Comparison of ENCODE assay signal across 10 cellular contexts in the genomic region with DNA sequence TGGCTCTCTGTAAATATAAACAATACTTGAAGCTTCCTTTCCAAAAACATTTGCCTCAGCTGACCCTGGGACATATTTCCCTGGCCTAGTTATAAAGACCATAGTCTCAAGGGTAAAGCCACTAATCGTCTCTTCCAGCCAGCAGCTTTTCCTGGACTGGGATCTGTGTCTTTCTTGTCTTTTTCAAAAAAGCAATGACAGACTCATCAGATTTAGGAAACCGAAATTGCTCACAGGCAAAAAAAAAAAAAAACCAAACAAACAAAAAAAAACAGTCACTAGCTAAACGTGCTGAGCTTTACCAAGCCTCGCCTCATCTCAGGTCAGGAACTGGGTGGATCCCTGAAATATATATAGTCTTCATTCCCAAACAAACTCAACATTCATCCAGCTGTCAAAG. TPM values are rescaled to one million over a fixed set of nuclear protein-coding genes. Genes with fewer than 3 reads are reported as not detected.
A peak's percentile ranks its signal among the peaks of the same experiment; 100 is the strongest.
DNase-seq lines count a peak whose midpoint lies in the region; ATAC-seq lines count a peak whose summit lies in the region.
"Had no signal": no experiment of that assay in that cellular context is flagged by ENCODE, and none has a peak within 500 bp of the region (broad histone marks: within the 10 kb centered on the region; RNA-seq: fewer than 3 reads in every experiment).

No MANE protein-coding gene starts in this region.

- peak overlapping the region; percentile 35 for H3K4me3 ChIP-seq in CD4-positive, CD25-positive, alpha-beta regulatory T cell (ENCODE audit: low read depth, low read length)
- no peak overlapping the region for H3K4me3 ChIP-seq in SJCRH30

- peak overlapping the region; percentile 1 to 60 (median 30) for H3K4me3 Mint-ChIP-seq in CD4-positive, CD25-positive, alpha-beta regulatory T cell
- peak overlapping the region; percentile 40 for H3K4me3 Mint-ChIP-seq in natural killer cell treated with Interleukin-12 subunit alpha and Interleukin-12 subunit beta and Interleukin-15 and Interleukin-18, amount 100 ng/mL, for 72 hours

- no peak for ATAC-seq in CD4-positive, CD25-positive, alpha-beta regulatory T cell (ENCODE audit: low read depth in 2 of 2)
- ATAC-seq in esophagus mucosa, result peak; percentile 40
- no peak for ATAC-seq in natural killer cell treated with Interleukin-12 subunit alpha and Interleukin-12 subunit beta and Interleukin-15 and Interleukin-18, amount 100 ng/mL, for 72 hours
- no peak for ATAC-seq in GM21528 (IDR thresholded peaks at IDR 0.05; ENCODE audit: low FRiP score, unreplicated experiment)
- no peak for ATAC-seq in HG03095 (IDR thresholded peaks at IDR 0.05; ENCODE audit: unreplicated experiment)

- in situ Hi-C loops in G401 (cut with HindIII; ENCODE audit: low sequenced_read_pairs), result no loop called here

- H3K9me3 ChIP-seq in CD4-positive, CD25-positive, alpha-beta regulatory T cell (ENCODE audit: control insufficient read depth in 2 of 2, low read length in 2 of 2), result no peaks in the 10 kb centered on the region
- no peaks in the 10 kb centered on the region for H3K9me3 ChIP-seq in SJCRH30 (replicated peaks)

- no peaks in the 10 kb centered on the region for H3K27me3 ChIP-seq in CD4-positive, CD25-positive, alpha-beta regulatory T cell (ENCODE audit: control insufficient read depth, insufficient read depth, low read length)
- no peaks in the 10 kb centered on the region for H3K27me3 ChIP-seq in SJCRH30

- H3K36me3 ChIP-seq in CD4-positive, CD25-positive, alpha-beta regulatory T cell (ENCODE audit: control insufficient read depth, insufficient read depth, low read length), result peaks cover 88% of the 10 kb centered on the region
- no peaks in the 10 kb centered on the region for H3K36me3 ChIP-seq in SJCRH30

- peaks cover 26 to 58% (median 42%) of the 10 kb centered on the region in 4 donors for H3K4me1 Mint-ChIP-seq in CD4-positive, CD25-positive, alpha-beta regulatory T cell
- H3K4me1 Mint-ChIP-seq in natural killer cell treated with Interleukin-12 subunit alpha and Interleukin-12 subunit beta and Interleukin-15 and Interleukin-18, amount 100 ng/mL, for 72 hours (ENCODE audit: low read depth in 2 of 2), result peaks cover 23 to 34% of the 10 kb centered on the region in 2 donors

- H3K27me3 Mint-ChIP-seq in CD4-positive, CD25-positive, alpha-beta regulatory T cell, result no peaks in the 10 kb centered on the region
- no peaks in the 10 kb centered on the region for H3K27me3 Mint-ChIP-seq in natural killer cell treated with Interleukin-12 subunit alpha and Interleukin-12 subunit beta and Interleukin-15 and Interleukin-18, amount 100 ng/mL, for 72 hours

- peaks cover 20% of the 10 kb centered on the region for H3K4me1 ChIP-seq in CD4-positive, CD25-positive, alpha-beta regulatory T cell (ENCODE audit: control insufficient read depth, insufficient read depth, low read length, poor library complexity, severe bottlenecking)
- H3K4me1 ChIP-seq in SJCRH30, result peaks cover 19% of the 10 kb centered on the region

- H3K9me3 Mint-ChIP-seq in CD4-positive, CD25-positive, alpha-beta regulatory T cell, result no peaks in the 10 kb centered on the region
- H3K9me3 Mint-ChIP-seq in natural killer cell treated with Interleukin-12 subunit alpha and Interleukin-12 subunit beta and Interleukin-15 and Interleukin-18, amount 100 ng/mL, for 72 hours, result no peaks in the 10 kb centered on the region

- peak overlapping the region; percentile 51 for H3K27ac ChIP-seq in CD4-positive, CD25-positive, alpha-beta regulatory T cell (ENCODE audit: insufficient read depth, low read length, poor library complexity, severe bottlenecking)
- no peak overlapping the region for H3K27ac ChIP-seq in SJCRH30

- peak overlapping the region; percentile 84 to 91 (median 89) for H3K27ac Mint-ChIP-seq in CD4-positive, CD25-positive, alpha-beta regulatory T cell
- peak overlapping the region; percentile 93 to 95 for H3K27ac Mint-ChIP-seq in natural killer cell treated with Interleukin-12 subunit alpha and Interleukin-12 subunit beta and Interleukin-15 and Interleukin-18, amount 100 ng/mL, for 72 hours

- peaks cover 53% of the 10 kb centered on the region for H3K36me3 Mint-ChIP-seq in CD4-positive, CD25-positive, alpha-beta regulatory T cell
- peaks cover 4% of the 10 kb centered on the region for H3K36me3 Mint-ChIP-seq in natural killer cell treated with Interleukin-12 subunit alpha and Interleukin-12 subunit beta and Interleukin-15 and Interleukin-18, amount 100 ng/mL, for 72 hours

- no peak for DNase-seq in CD4-positive, CD25-positive, alpha-beta regulatory T cell
- DNase-seq in RPMI7951 (ENCODE audit: low read depth), result peak; percentile 75
- no peak for DNase-seq in natural killer cell treated with Interleukin-12 subunit alpha and Interleukin-12 subunit beta and Interleukin-15 and Interleukin-18, amount 100 ng/mL, for 72 hours (ENCODE audit: low spot score)
- no peak for DNase-seq in G401 (ENCODE audit: low spot score)
- no peak for DNase-seq in SJCRH30
- DNase-seq: activated effector memory CD4-positive, alpha-beta T cell treated with Interleukin-2 at 50 U/mL for 16 hours; mesendoderm had no signal

RNA-seq across cellular contexts. Expression of a gene that starts 23.5 kb away (rescaled TPM):
- total RNA-seq in CD4-positive, CD25-positive, alpha-beta regulatory T cell, result 44.1 TPM
- 100 to 1,000 TPM in 3 of 4 donors, 10 to 100 TPM in 1; 94.5 to 122 (median 109) TPM for polyA plus RNA-seq in CD4-positive, CD25-positive, alpha-beta regulatory T cell
- total RNA-seq in RPMI7951 (2014; rRNA removed; shearing (Covaris generic)), result 72.5 and 75.9 TPM in 2 replicates
- 31.3 TPM for total RNA-seq in esophagus mucosa
- 10 to 100 TPM; 11.4 to 14.5 TPM for total RNA-seq in natural killer cell treated with Interleukin-12 subunit alpha and Interleukin-12 subunit beta and Interleukin-15 and Interleukin-18, amount 100 ng/mL, for 72 hours
- total RNA-seq in G401 (2014; rRNA removed; shearing (Covaris generic)), result 24.1 and 28.7 TPM in 2 replicates
- 10.3 and 11.6 TPM in 2 replicates for total RNA-seq in SJCRH30 (2014; rRNA removed; shearing (Covaris generic))

RNA-seq across cellular contexts. Expression of a gene that starts 39.1 kb away (rescaled TPM):
- total RNA-seq in CD4-positive, CD25-positive, alpha-beta regulatory T cell, result 15.4 TPM
- polyA plus RNA-seq in CD4-positive, CD25-positive, alpha-beta regulatory T cell, result under 1 TPM; 0.24 to 0.59 (median 0.38) TPM
- 9.7 and 10.7 TPM in 2 replicates for total RNA-seq in RPMI7951 (2014; rRNA removed; shearing (Covaris generic))
- 34.0 TPM for total RNA-seq in esophagus mucosa
- total RNA-seq in natural killer cell treated with Interleukin-12 subunit alpha and Interleukin-12 subunit beta and Interleukin-15 and Interleukin-18, amount 100 ng/mL, for 72 hours, result 1 to 10 TPM; 3.4 to 7.6 TPM
- 11.0 and 19.1 TPM in 2 replicates for total RNA-seq in G401 (2014; rRNA removed; shearing (Covaris generic))
- 5.4 and 5.5 TPM in 2 replicates for total RNA-seq in SJCRH30 (2014; rRNA removed; shearing (Covaris generic))
